ENCODE assay signal across 28 cellular contexts in genomic region chrX:68892134-68892533, GRCh38.
"Had no signal": no experiment of that assay in that cellular context is flagged by ENCODE, and none has a peak within 500 bp of the region (broad histone marks: within the 10 kb centered on the region; RNA-seq: fewer than 3 reads in every experiment).

No MANE protein-coding gene starts in this region.

- H3K4me3 Mint-ChIP-seq: naive B cell; naive thymus-derived CD8-positive, alpha-beta T cell; natural killer cell treated with Interleukin-12 subunit alpha and Interleukin-12 subunit beta and Interleukin-15 and Interleukin-18, amount 100 ng/mL, for 72 hours; stimulated activated memory B cell treated with anti-CD40 and anti-IgM and Interleukin-4, amounts not matched to agents 10 μg/mL and 1 μg/mL and 100 μg/mL, for 72 hours; stimulated activated naive CD8-positive, alpha-beta T cell treated with anti-CD3 and anti-CD28 coated beads, Interleukin-15, amount 100 ng/mL, for 72 hours had no signal

- H3K36me3 ChIP-seq: neutrophil, pancreas, right lobe of liver, sigmoid colon, suprapubic skin, tibial artery, upper lobe of left lung, vagina had no signal

- H3K4me1 ChIP-seq: pancreas had no signal

- H3K9me3 ChIP-seq: neutrophil, pancreas, psoas muscle, right lobe of liver, sigmoid colon, suprapubic skin, testis, tibial artery, upper lobe of left lung, vagina had no signal

- H3K27ac Mint-ChIP-seq: naive B cell; naive thymus-derived CD8-positive, alpha-beta T cell; natural killer cell treated with Interleukin-12 subunit alpha and Interleukin-12 subunit beta and Interleukin-15 and Interleukin-18, amount 100 ng/mL, for 72 hours; progenitor cell of endocrine pancreas; stimulated activated memory B cell treated with anti-CD40 and anti-IgM and Interleukin-4, amounts not matched to agents 10 μg/mL and 1 μg/mL and 100 μg/mL, for 72 hours; stimulated activated naive CD8-positive, alpha-beta T cell treated with anti-CD3 and anti-CD28 coated beads, Interleukin-15, amount 100 ng/mL, for 72 hours had no signal

- H3K27me3 ChIP-seq: neutrophil, right lobe of liver, sigmoid colon, suprapubic skin, testis, tibial artery, upper lobe of left lung, vagina had no signal

- ATAC-seq: naive thymus-derived CD8-positive, alpha-beta T cell; natural killer cell treated with Interleukin-12 subunit alpha and Interleukin-12 subunit beta and Interleukin-15 and Interleukin-18, amount 100 ng/mL, for 72 hours; pancreas; psoas muscle; right cardiac atrium; right lobe of liver; stimulated activated memory B cell treated with anti-CD40 and anti-IgM and Interleukin-4, amounts not matched to agents 10 μg/mL and 1 μg/mL and 100 μg/mL, for 72 hours; stimulated activated naive CD8-positive, alpha-beta T cell treated with anti-CD3 and anti-CD28 coated beads, Interleukin-15, amount 100 ng/mL, for 72 hours; stimulated activated naive CD8-positive, alpha-beta T cell treated with anti-CD3 and anti-CD28 coated beads, Interleukin-15, Interleukin-2, amounts not matched to agents 100 U/mL and 50 U/mL, for 24 hours had no signal

- H3K36me3 Mint-ChIP-seq: naive B cell; naive thymus-derived CD8-positive, alpha-beta T cell; natural killer cell treated with Interleukin-12 subunit alpha and Interleukin-12 subunit beta and Interleukin-15 and Interleukin-18, amount 100 ng/mL, for 72 hours; stimulated activated memory B cell treated with anti-CD40 and anti-IgM and Interleukin-4, amounts not matched to agents 10 μg/mL and 1 μg/mL and 100 μg/mL, for 72 hours had no signal

- H3K4me1 Mint-ChIP-seq: stimulated activated memory B cell treated with anti-CD40 and anti-IgM and Interleukin-4, amounts not matched to agents 10 μg/mL and 1 μg/mL and 100 μg/mL, for 72 hours had no signal

- H3K4me3 ChIP-seq: pancreas, psoas muscle, right lobe of liver, sigmoid colon, suprapubic skin, testis, tibial artery, upper lobe of left lung, vagina had no signal

- H3K27ac ChIP-seq: neutrophil, pancreas, psoas muscle, right lobe of liver, sigmoid colon, suprapubic skin, testis, tibial artery, upper lobe of left lung, vagina had no signal

- DNase-seq: naive B cell; naive thymus-derived CD8-positive, alpha-beta T cell; nucleus accumbens; pancreas; psoas muscle; right cardiac atrium; right lobe of liver; sigmoid colon; small intestine; stimulated activated CD4-positive, alpha-beta T cell treated with anti-CD3 and anti-CD28 coated beads, Interleukin-15, amount 100 ng/mL, for 24 hours; stimulated activated CD4-positive, alpha-beta T cell treated with anti-CD3 and anti-CD28 coated beads, Interleukin-2, amount 100 ng/mL, for 24 hours; stimulated activated CD4-positive, alpha-beta T cell treated with anti-CD3 and anti-CD28 coated beads, Interleukin-2, amount 100 ng/mL, for 48 hours; stimulated activated CD4-positive, alpha-beta T cell treated with anti-CD3 and anti-CD28 coated beads, Interleukin-4, amount 100 ng/mL, for 4 hours; stimulated activated CD8-positive, alpha-beta memory T cell treated with anti-CD3 and anti-CD28 coated beads, Interleukin-4, amount 100 ng/mL, for 48 hours; stimulated activated naive CD4-positive, alpha-beta T cell; stimulated activated naive CD8-positive, alpha-beta T cell treated with anti-CD3 and anti-CD28 coated beads, Interleukin-15, amount 100 ng/mL, for 72 hours; stimulated activated naive CD8-positive, alpha-beta T cell treated with anti-CD3 and anti-CD28 coated beads, Interleukin-15, Interleukin-2, amounts not matched to agents 100 U/mL and 50 U/mL, for 24 hours; substantia nigra; testis; tibial artery; trophoblast cell had no signal

- H3K27me3 Mint-ChIP-seq: naive thymus-derived CD8-positive, alpha-beta T cell; stimulated activated naive CD8-positive, alpha-beta T cell treated with anti-CD3 and anti-CD28 coated beads, Interleukin-15, amount 100 ng/mL, for 72 hours had no signal

- H3K9me3 Mint-ChIP-seq: naive thymus-derived CD8-positive, alpha-beta T cell; natural killer cell treated with Interleukin-12 subunit alpha and Interleukin-12 subunit beta and Interleukin-15 and Interleukin-18, amount 100 ng/mL, for 72 hours; stimulated activated memory B cell treated with anti-CD40 and anti-IgM and Interleukin-4, amounts not matched to agents 10 μg/mL and 1 μg/mL and 100 μg/mL, for 72 hours; stimulated activated naive CD8-positive, alpha-beta T cell treated with anti-CD3 and anti-CD28 coated beads, Interleukin-15, amount 100 ng/mL, for 72 hours had no signal
